8 cellular contexts compared by ENCODE assay signal in the genomic region with DNA sequence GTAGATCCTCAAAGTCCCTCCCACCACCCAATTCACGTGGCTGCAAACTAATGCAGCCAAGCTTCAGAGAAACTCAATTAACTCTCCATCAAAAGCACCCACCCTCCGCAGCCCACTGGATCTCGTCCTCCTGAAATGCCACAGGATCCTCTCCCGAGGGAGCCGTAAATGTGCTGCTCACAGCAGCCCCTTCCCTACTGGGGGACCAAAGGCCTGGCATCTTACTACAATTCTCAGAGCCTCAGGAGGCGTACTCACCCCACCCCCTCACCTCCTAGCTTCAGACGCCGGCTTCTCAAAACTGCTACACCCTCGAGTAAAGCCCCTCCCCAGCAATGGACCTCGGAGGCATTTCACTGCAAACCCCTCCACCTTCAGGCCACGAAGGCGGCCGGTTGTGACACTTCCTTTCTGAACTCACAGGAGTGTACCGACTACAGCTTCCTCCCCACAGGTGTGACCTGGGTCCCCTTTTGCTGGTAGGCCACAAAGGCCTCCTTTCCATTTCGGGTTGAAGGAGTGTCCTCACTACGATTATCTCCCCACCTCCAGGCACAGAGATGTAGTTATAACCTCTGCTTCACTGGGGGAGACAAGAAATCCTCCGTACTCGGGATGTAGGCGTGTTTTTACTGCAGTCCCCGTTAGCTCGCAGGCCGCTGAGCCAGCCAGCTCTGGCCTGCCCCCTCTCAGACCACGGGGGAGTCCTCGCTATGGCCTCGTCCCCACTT. TPM values are rescaled to one million over a fixed set of nuclear protein-coding genes. Genes with fewer than 3 reads are reported as not detected.
A peak's percentile ranks its signal among the peaks of the same experiment; 100 is the strongest.
DNase-seq lines count a peak whose midpoint lies in the region; ATAC-seq and TF ChIP-seq lines count a peak whose summit lies in the region.

No MANE protein-coding gene starts in this region.

- H3K4me1 ChIP-seq in rectal smooth muscle tissue (ENCODE audit: control insufficient read depth, insufficient read depth, low read length) (peaks cover 16% of the 10 kb centered on the region), uterus (peaks cover 0 to 6% of the 10 kb centered on the region in 2 donors)

- peak overlapping the region; percentile 100 for H3K27ac Mint-ChIP-seq in activated naive CD4-positive, alpha-beta T cell treated with anti-CD3 and anti-CD28 coated beads, Interleukin-2, amount 50 U/mL, for 24 hours

- H3K4me1 Mint-ChIP-seq in activated naive CD4-positive, alpha-beta T cell treated with anti-CD3 and anti-CD28 coated beads, Interleukin-2, amount 50 U/mL, for 24 hours, result peaks cover 50% of the 10 kb centered on the region

- no peaks in the 10 kb centered on the region for H3K9me3 ChIP-seq in uterus

- peaks cover 10% of the 10 kb centered on the region for H3K36me3 Mint-ChIP-seq in activated naive CD4-positive, alpha-beta T cell treated with anti-CD3 and anti-CD28 coated beads, Interleukin-2, amount 50 U/mL, for 24 hours

- intact Hi-C loops in cardiac septum (cut with DNase I), result loop anchor here (2.0 kb wide), 3 partner anchors 35 to 79 kb away; partner anchors contain the start of genes NFS1, RBM39 and ROMO1
- intact Hi-C loops in uterus (cut with DNase I; ENCODE audit: low total_unique reads), result no loop called here

- H3K27me3 Mint-ChIP-seq in activated naive CD4-positive, alpha-beta T cell treated with anti-CD3 and anti-CD28 coated beads, Interleukin-2, amount 50 U/mL, for 24 hours, result no peaks in the 10 kb centered on the region

- H3K4me3 ChIP-seq in rectal smooth muscle tissue (ENCODE audit: low read length), result peak overlapping the region; percentile 71
- H3K4me3 ChIP-seq in uterus, result peak overlapping the region; percentile 71 to 85

- TF ChIP-seq CTCF in uterus (IDR thresholded peaks at IDR 0.05), result no peak

- H3K4me3 Mint-ChIP-seq in activated naive CD4-positive, alpha-beta T cell treated with anti-CD3 and anti-CD28 coated beads, Interleukin-2, amount 50 U/mL, for 24 hours, result peak overlapping the region; percentile 93

- H3K9ac ChIP-seq in rectal smooth muscle tissue (ENCODE audit: low read length), result peak overlapping the region; percentile 95

- H3K27me3 ChIP-seq in rectal smooth muscle tissue (ENCODE audit: control insufficient read depth, insufficient read depth, low read length), result no peaks in the 10 kb centered on the region
- no peaks in the 10 kb centered on the region for H3K27me3 ChIP-seq in uterus

- no peak for TF ChIP-seq POLR2A in uterus (IDR thresholded peaks at IDR 0.05)

- no peaks in the 10 kb centered on the region for H3K9me3 Mint-ChIP-seq in activated naive CD4-positive, alpha-beta T cell treated with anti-CD3 and anti-CD28 coated beads, Interleukin-2, amount 50 U/mL, for 24 hours

- peak; percentile 25 for ATAC-seq in GM21360 (IDR thresholded peaks at IDR 0.05; ENCODE audit: unreplicated experiment)

- H3K27ac ChIP-seq in rectal smooth muscle tissue (ENCODE audit: low read depth, low read length) (peak overlapping the region; percentile 93), uterus (peak overlapping the region; percentile 96)

- no peaks in the 10 kb centered on the region for H3K36me3 ChIP-seq in rectal smooth muscle tissue (ENCODE audit: control insufficient read depth, insufficient read depth, low read length)
- no peaks in the 10 kb centered on the region for H3K36me3 ChIP-seq in uterus

- DNase-seq in D341Med (ENCODE audit: low spot score), result peak; percentile 66
- peak; percentile 52 for DNase-seq in HT1080 (ENCODE audit: low read depth)
- peak; percentile 92 for DNase-seq in SK-N-DZ (ENCODE audit: low spot score)
- DNase-seq in cardiac septum (ENCODE audit: low spot score), result peak; percentile 82
- DNase-seq in uterus, result peak; percentile 30 to 33

RNA-seq across cellular contexts. Expression of gene CPNE1, which starts 0.7 kb away (rescaled TPM):
- 146 and 192 TPM in 2 replicates for total RNA-seq in HT1080 (2014; rRNA removed; shearing (Covaris generic))
- polyA plus RNA-seq in HT1080 (2015; cell fraction: cytosol; rRNA removed), result 175 and 191 TPM in 2 replicates
- 269 and 330 TPM in 2 replicates for polyA plus RNA-seq in HT1080 (2015; cell fraction: nucleus; rRNA removed)
- polyA plus RNA-seq in SK-N-DZ (2014; cell fraction: cytosol; rRNA removed), result 380 and 415 TPM in 2 replicates
- polyA plus RNA-seq in SK-N-DZ (2014; cell fraction: nucleus; rRNA removed), result 552 and 706 TPM in 2 replicates
- total RNA-seq in cardiac septum (77.9 TPM), uterus (100 to 1,000 TPM in 3 of 4 donors, 10 to 100 TPM in 1; 86.8 to 295 (median 142) TPM)

RNA-seq across cellular contexts. Expression of gene RBM12, which starts 0.7 kb away (rescaled TPM):
- 54.5 and 68.1 TPM in 2 replicates for total RNA-seq in HT1080 (2014; rRNA removed; shearing (Covaris generic))
- 37.4 and 43.7 TPM in 2 replicates for polyA plus RNA-seq in HT1080 (2015; cell fraction: cytosol; rRNA removed)
- polyA plus RNA-seq in HT1080 (2015; cell fraction: nucleus; rRNA removed), result 116 and 131 TPM in 2 replicates
- 66.0 and 74.4 TPM in 2 replicates for polyA plus RNA-seq in SK-N-DZ (2014; cell fraction: cytosol; rRNA removed)
- 42.8 and 49.3 TPM in 2 replicates for polyA plus RNA-seq in SK-N-DZ (2014; cell fraction: nucleus; rRNA removed)
- total RNA-seq in cardiac septum (44.4 TPM), uterus (100 to 1,000 TPM in 1 of 4 donors, 10 to 100 TPM in 2, 1 to 10 TPM in 1; 9.5 to 105 (median 54.4) TPM)

RNA-seq across cellular contexts. Expression of gene NFS1, which starts 35.2 kb away (rescaled TPM):
- total RNA-seq in HT1080 (2014; rRNA removed; shearing (Covaris generic)), result 34.1 and 92.1 TPM in 2 replicates
- polyA plus RNA-seq in HT1080 (2015; cell fraction: cytosol; rRNA removed), result 48.2 and 59.5 TPM in 2 replicates
- 75.8 and 98.3 TPM in 2 replicates for polyA plus RNA-seq in HT1080 (2015; cell fraction: nucleus; rRNA removed)
- 54.3 and 61.6 TPM in 2 replicates for polyA plus RNA-seq in SK-N-DZ (2014; cell fraction: cytosol; rRNA removed)
- polyA plus RNA-seq in SK-N-DZ (2014; cell fraction: nucleus; rRNA removed), result 29.0 and 50.1 TPM in 2 replicates
- total RNA-seq in cardiac septum, result 55.0 TPM
- 10 to 100 TPM in 3 of 4 donors, 1 to 10 TPM in 1; 9.1 to 35.4 (median 20.4) TPM for total RNA-seq in uterus

RNA-seq across cellular contexts. Expression of gene ROMO1, which starts 35.2 kb away (rescaled TPM):
- 213 and 561 TPM in 2 replicates for total RNA-seq in HT1080 (2014; rRNA removed; shearing (Covaris generic))
- 341 and 417 TPM in 2 replicates for polyA plus RNA-seq in HT1080 (2015; cell fraction: cytosol; rRNA removed)
- polyA plus RNA-seq in HT1080 (2015; cell fraction: nucleus; rRNA removed), result 107 and 141 TPM in 2 replicates
- 637 and 860 TPM in 2 replicates for polyA plus RNA-seq in SK-N-DZ (2014; cell fraction: cytosol; rRNA removed)
- polyA plus RNA-seq in SK-N-DZ (2014; cell fraction: nucleus; rRNA removed), result 491 and 790 TPM in 2 replicates
- total RNA-seq in cardiac septum (176 TPM), uterus (100 to 1,000 TPM in 2 of 4 donors, 10 to 100 TPM in 2; 69.3 to 492 (median 171) TPM)

RNA-seq across cellular contexts. Expression of gene SPAG4, which starts 48.3 kb away (rescaled TPM):
- 0.30 and 0.59 TPM in 2 replicates for total RNA-seq in HT1080 (2014; rRNA removed; shearing (Covaris generic))
- 0.92 and 1.1 TPM in 2 replicates for polyA plus RNA-seq in HT1080 (2015; cell fraction: cytosol; rRNA removed)
- 2.3 and 3.3 TPM in 2 replicates for polyA plus RNA-seq in HT1080 (2015; cell fraction: nucleus; rRNA removed)
- 2.9 and 7.8 TPM in 2 replicates for polyA plus RNA-seq in SK-N-DZ (2014; cell fraction: cytosol; rRNA removed)
- polyA plus RNA-seq in SK-N-DZ (2014; cell fraction: nucleus; rRNA removed), result 46.8 and 53.6 TPM in 2 replicates
- total RNA-seq in cardiac septum (3.5 TPM), uterus (1 to 10 TPM in 2 of 4 donors, not detected in 2; 2.1 to 8.4 TPM)

Comparison
In these comparisons a context has a peak if more than half of its experiments do, and no peak if none do; other contexts are left out.
1. Peak in every context shown above with its lines: DNase-seq, ATAC-seq, H3K4me3 ChIP-seq and H3K27ac ChIP-seq.
2. DNase-seq: peak in every context shown above with its lines; median percentile 92 in SK-N-DZ; 82 in cardiac septum; 66 in D341Med; 52 in HT1080; 32 in uterus.